ENCODE assay signal across 19 cellular contexts in the genomic region with DNA sequence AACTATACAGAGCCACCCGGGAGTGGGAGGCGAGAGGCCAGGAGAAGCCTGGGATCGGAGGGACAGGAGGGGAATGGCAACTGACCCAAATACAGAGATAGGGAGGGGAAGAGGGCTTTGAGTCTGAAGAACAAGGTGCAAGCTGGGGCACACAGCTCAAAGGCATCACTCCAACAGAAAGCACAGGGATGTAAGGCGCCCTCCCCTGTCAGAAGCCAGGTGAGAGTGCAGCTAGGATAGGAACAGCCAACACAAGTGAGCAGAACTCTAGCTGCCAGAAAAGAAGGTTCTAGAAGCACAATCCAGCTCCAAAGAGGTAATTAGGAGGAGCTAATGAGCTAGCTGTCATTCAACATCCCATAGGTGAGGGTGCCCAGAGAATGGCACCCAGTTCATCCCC.
"Had no signal": no experiment of that assay in that cellular context is flagged by ENCODE, and none has a peak within 500 bp of the region (broad histone marks: within the 10 kb centered on the region; RNA-seq: fewer than 3 reads in every experiment).

No MANE protein-coding gene starts in this region.

- H3K36me3 ChIP-seq: SJSA1 had no signal

- H3K27ac ChIP-seq: SJSA1, SK-N-MC had no signal

- H3K27me3 ChIP-seq: SJSA1 had no signal

- H3K4me1 ChIP-seq: SJSA1 had no signal

- H3K4me3 ChIP-seq: SJSA1, SK-N-MC had no signal

- DNase-seq: KBM-7, MV-4-11, NCI-H1048, NCI-H1105, NCI-H1417, NCI-H1436 treated with DMSO at 0.1 percent for 48 hours, NCI-H1694 treated with DMSO at 0.1 percent for 48 hours, NCI-H1930, NCI-H2081, NCI-H2107, NCI-H2227 treated with DMSO at 0.1 percent for 48 hours, NCI-H524, NCI-H526 treated with DMSO at 0.1 percent for 48 hours, NCI-H748 treated with DMSO at 0.1 percent for 48 hours, Right ventricle myocardium superior, RPMI8226, SIG-M5 had no signal

- H3K9me3 ChIP-seq: SJSA1 had no signal
